In the genomic region with DNA sequence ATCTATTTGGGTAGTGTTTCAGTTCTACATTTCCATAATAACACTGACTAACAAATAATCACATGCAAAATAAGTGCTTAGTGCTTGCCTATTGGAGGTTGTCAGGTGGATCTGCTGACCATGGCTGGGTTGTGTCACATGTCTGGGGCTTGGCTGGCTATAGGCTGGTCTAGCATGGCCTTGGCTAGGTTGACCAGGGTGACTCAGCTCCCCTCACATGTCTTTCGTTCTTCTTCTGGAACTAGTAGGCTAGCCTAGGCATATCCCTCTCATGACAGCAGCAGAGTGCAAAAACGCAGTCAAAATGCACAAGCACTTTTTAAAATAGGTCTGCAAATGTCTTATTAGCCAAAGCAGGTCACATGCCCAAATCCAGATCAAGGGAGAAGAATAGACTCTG, we compare ENCODE assay signal across 22 cellular contexts.
A peak's percentile ranks its signal among the peaks of the same experiment; 100 is the strongest.
DNase-seq lines count a peak whose midpoint lies in the region; ATAC-seq and TF ChIP-seq lines count a peak whose summit lies in the region.
"Had no signal": no experiment of that assay in that cellular context is flagged by ENCODE, and none has a peak within 500 bp of the region (broad histone marks: within the 10 kb centered on the region; RNA-seq: fewer than 3 reads in every experiment).

No MANE protein-coding gene starts in this region.

- H3K4me3 ChIP-seq in AG10803 (ENCODE audit: low read length): no peak overlapping the region
- H3K4me3 ChIP-seq: heart right ventricle, prostate gland, thoracic aorta had no signal

- H3K36me3 Mint-ChIP-seq in T-cell: peaks cover 4% of the 10 kb centered on the region
- H3K36me3 Mint-ChIP-seq: stimulated activated naive B cell treated with anti-CD40 and anti-IgM and Interleukin-4, amounts not matched to agents 10 μg/mL and 1 μg/mL and 100 μg/mL, for 72 hours had no signal

- CTCF ChIA-PET in T-cell (lab: Charles Lee): no interaction called here

- ATAC-seq in T-cell (replicated peaks in 1 of 4) (no peak), left lobe of liver (no peak)
- ATAC-seq: activated CD8-positive, alpha-beta T cell treated with anti-CD3 and anti-CD28 coated beads, Interleukin-2, amount 10 ng/mL, durations not matched to agents 7 days and 5 days; activated naive CD4-positive, alpha-beta T cell treated with anti-CD3 and anti-CD28 coated beads, Interleukin-2, amount 50 U/mL, for 72 hours; activated T-cell treated with anti-CD3 and anti-CD28 coated beads, Interleukin-2, amount 50 U/mL, for 72 hours had no signal

- no peaks in the 10 kb centered on the region for H3K27me3 Mint-ChIP-seq in T-cell
- H3K27me3 Mint-ChIP-seq: stimulated activated naive B cell treated with anti-CD40 and anti-IgM and Interleukin-4, amounts not matched to agents 10 μg/mL and 1 μg/mL and 100 μg/mL, for 72 hours had no signal

- TF ChIP-seq CTCF in AG10803 (conservative IDR thresholded peaks at IDR 0.05; ENCODE audit: low read length): no peak

- DNase-seq in AG10803 (ENCODE audit: low read depth) (peak; percentile 12), ELR (ENCODE audit: low read depth) (peak; percentile 3), T-cell (no peak), foreskin melanocyte (peak; percentile 1), inferior parietal cortex (ENCODE audit: extremely low spot score) (no peak), left lobe of liver (ENCODE audit: low spot score) (no peak)
- DNase-seq in activated CD8-positive, alpha-beta memory T cell treated with anti-CD3 and anti-CD28 coated beads for 24 hours: no peak
- DNase-seq in activated T-cell treated with anti-CD3 and anti-CD28 coated beads, Interleukin-2, amount 50 U/mL, for 1 hour: no peak
- DNase-seq: activated CD8-positive, alpha-beta T cell treated with anti-CD3 and anti-CD28 coated beads, Interleukin-2, amount 10 ng/mL, durations not matched to agents 7 days and 5 days; activated T-cell treated with anti-CD3 and anti-CD28 coated beads, Interleukin-2, amount 50 U/mL, for 72 hours; COR-L47; DND-41; effector CD8-positive, alpha-beta T cell; heart right ventricle; HFFc6; IMR-90; SIG-M5; stimulated activated CD4-positive, alpha-beta T cell treated with anti-CD3 and anti-CD28 coated beads, Interleukin-1b, Interleukin-23, amount 100 ng/mL, for 48 hours; stimulated activated naive B cell treated with anti-CD40 and anti-IgM and Interleukin-4, amounts not matched to agents 10 μg/mL and 1 μg/mL and 100 μg/mL, for 72 hours had no signal

- H3K9me3 Mint-ChIP-seq in T-cell: peaks cover 0 to 4% (median 0%) of the 10 kb centered on the region in 3 donors
- H3K9me3 Mint-ChIP-seq: activated T-cell treated with anti-CD3 and anti-CD28 coated beads, Interleukin-2, amount 50 U/mL, for 72 hours had no signal

- H3K27ac Mint-ChIP-seq in T-cell: peak overlapping the region; percentile 24 to 55
- H3K27ac Mint-ChIP-seq: activated CD8-positive, alpha-beta T cell treated with anti-CD3 and anti-CD28 coated beads, Interleukin-2, amount 10 ng/mL, durations not matched to agents 7 days and 5 days; activated naive CD4-positive, alpha-beta T cell treated with anti-CD3 and anti-CD28 coated beads, Interleukin-2, amount 50 U/mL, for 72 hours; activated T-cell treated with anti-CD3 and anti-CD28 coated beads, Interleukin-2, amount 50 U/mL, for 72 hours; HFFc6; stimulated activated naive B cell treated with anti-CD40 and anti-IgM and Interleukin-4, amounts not matched to agents 10 μg/mL and 1 μg/mL and 100 μg/mL, for 72 hours had no signal

- POLR2A ChIA-PET in T-cell (lab: Charles Lee): interaction anchor here in 1 of 2 donors (1.1 kb wide), 1 partner anchor 216 kb away, joined by 3 read pairs; no protein-coding TSS in a partner anchor

- H3K4me1 Mint-ChIP-seq in T-cell: peaks cover 37 to 40% (median 39%) of the 10 kb centered on the region in 3 donors
- H3K4me1 Mint-ChIP-seq: stimulated activated naive B cell treated with anti-CD40 and anti-IgM and Interleukin-4, amounts not matched to agents 10 μg/mL and 1 μg/mL and 100 μg/mL, for 72 hours had no signal

- no peak overlapping the region for H3K4me3 Mint-ChIP-seq in T-cell
- H3K4me3 Mint-ChIP-seq: activated CD8-positive, alpha-beta T cell treated with anti-CD3 and anti-CD28 coated beads, Interleukin-2, amount 10 ng/mL, durations not matched to agents 7 days and 5 days; activated T-cell treated with anti-CD3 and anti-CD28 coated beads, Interleukin-2, amount 50 U/mL, for 72 hours; HFFc6; stimulated activated naive B cell treated with anti-CD40 and anti-IgM and Interleukin-4, amounts not matched to agents 10 μg/mL and 1 μg/mL and 100 μg/mL, for 72 hours had no signal

Comparison
In these comparisons a context has a peak if more than half of its experiments do, and no peak if none do; other contexts are left out.
1. DNase-seq: peak in AG10803 (single experiment), ELR (single experiment) and foreskin melanocyte (single experiment); none in T-cell (0 of 34), inferior parietal cortex (single experiment), activated CD8-positive, alpha-beta memory T cell treated with anti-CD3 and anti-CD28 coated beads for 24 hours (single experiment), activated T-cell treated with anti-CD3 and anti-CD28 coated beads, Interleukin-2, amount 50 U/mL, for 1 hour (single experiment) and left lobe of liver (single experiment).